25 cellular contexts compared by ENCODE assay signal in the genomic region with DNA sequence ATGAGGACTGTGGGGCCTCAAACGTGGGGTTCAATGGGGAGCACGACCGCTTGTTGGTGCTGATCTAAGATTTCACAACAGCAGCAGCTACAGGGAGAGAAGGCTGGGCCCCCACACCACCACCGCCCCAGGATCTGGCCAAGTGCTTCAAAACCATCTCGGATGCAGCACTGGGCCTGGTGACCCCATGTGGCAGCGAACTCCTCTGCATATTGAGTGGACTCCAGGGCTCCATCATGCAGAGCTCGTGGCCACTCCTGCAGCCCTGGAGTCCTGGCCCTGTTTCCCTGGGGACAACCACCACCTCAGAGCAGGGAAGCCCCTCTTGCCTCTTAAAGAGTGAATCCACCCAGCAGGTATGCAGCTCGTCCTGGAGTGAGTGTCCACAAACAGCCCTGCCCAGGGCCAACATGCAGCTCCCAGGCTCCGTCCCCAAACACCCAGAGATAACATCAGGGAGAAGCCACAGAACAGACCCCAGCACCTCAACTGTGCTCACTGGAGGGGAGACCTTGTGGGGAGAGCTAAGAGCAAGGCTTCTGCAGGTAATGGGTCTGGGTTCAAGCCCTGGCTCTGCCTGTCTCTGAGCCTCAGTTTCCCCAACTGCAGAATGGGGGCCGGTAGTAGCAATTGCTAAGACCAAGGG.
"Had no signal": no experiment of that assay in that cellular context is flagged by ENCODE, and none has a peak within 500 bp of the region (broad histone marks: within the 10 kb centered on the region; RNA-seq: fewer than 3 reads in every experiment).

No MANE protein-coding gene starts in this region.

- DNase-seq: activated CD4-positive, alpha-beta memory T cell treated with anti-CD3 and anti-CD28 coated beads for 36 hours; activated CD4-positive, alpha-beta T cell treated with anti-CD3 and anti-CD28 coated beads for 4 hours; activated CD4-positive, CD25-positive, alpha-beta regulatory T cell; activated effector memory CD4-positive, alpha-beta T cell treated with Interleukin-2 at 50 U/mL for 16 hours; activated naive CD4-positive, alpha-beta T cell treated with anti-CD3 and anti-CD28 coated beads for 36 hours; activated naive CD8-positive, alpha-beta T cell treated with anti-CD3 and anti-CD28 coated beads, Interleukin-2, amount 50 U/mL, for 24 hours; activated T-cell treated with anti-CD3 and anti-CD28 coated beads, Interleukin-2, amount 50 U/mL, for 72 hours; dermis blood vessel endothelial cell; effector CD8-positive, alpha-beta T cell; foreskin melanocyte; midbrain; spleen; stimulated activated CD4-positive, alpha-beta T cell treated with anti-CD3 and anti-CD28 coated beads, Interleukin-4, amount 100 ng/mL, for 24 hours; substantia nigra; T-helper 1 cell had no signal

- H3K27ac Mint-ChIP-seq: activated CD4-positive, alpha-beta memory T cell treated with anti-CD3 and anti-CD28 coated beads for 36 hours; activated naive CD4-positive, alpha-beta T cell treated with anti-CD3 and anti-CD28 coated beads for 36 hours; activated naive CD8-positive, alpha-beta T cell treated with anti-CD3 and anti-CD28 coated beads, Interleukin-2, amount 50 U/mL, for 24 hours; activated T-cell treated with anti-CD3 and anti-CD28 coated beads, Interleukin-2, amount 50 U/mL, for 72 hours; stimulated activated naive CD8-positive, alpha-beta T cell treated with anti-CD3 and anti-CD28 coated beads, Interleukin-15, Interleukin-2, amounts not matched to agents 100 ng/mL and 50 ng/mL, for 24 hours had no signal

- H3K4me1 ChIP-seq: pancreas had no signal

- H3K9me3 Mint-ChIP-seq: activated CD4-positive, alpha-beta memory T cell treated with anti-CD3 and anti-CD28 coated beads for 36 hours; activated naive CD4-positive, alpha-beta T cell treated with anti-CD3 and anti-CD28 coated beads for 36 hours; activated naive CD8-positive, alpha-beta T cell treated with anti-CD3 and anti-CD28 coated beads, Interleukin-2, amount 50 U/mL, for 24 hours; activated T-cell treated with anti-CD3 and anti-CD28 coated beads, Interleukin-2, amount 50 U/mL, for 72 hours; nephron; stimulated activated naive CD8-positive, alpha-beta T cell treated with anti-CD3 and anti-CD28 coated beads, Interleukin-15, Interleukin-2, amounts not matched to agents 100 ng/mL and 50 ng/mL, for 24 hours had no signal

- H3K9me3 ChIP-seq: pancreas, psoas muscle, right atrium auricular region, spleen, thyroid gland had no signal

- H3K27me3 Mint-ChIP-seq: activated naive CD8-positive, alpha-beta T cell treated with anti-CD3 and anti-CD28 coated beads, Interleukin-2, amount 50 U/mL, for 24 hours; stimulated activated naive CD8-positive, alpha-beta T cell treated with anti-CD3 and anti-CD28 coated beads, Interleukin-15, Interleukin-2, amounts not matched to agents 100 ng/mL and 50 ng/mL, for 24 hours had no signal

- H3K36me3 ChIP-seq: cardiac muscle cell, pancreas, right atrium auricular region, spleen, thyroid gland had no signal

- H3K27me3 ChIP-seq: cardiac muscle cell, hepatocyte, pancreas, right atrium auricular region, thyroid gland had no signal

- H3K4me3 Mint-ChIP-seq: activated CD4-positive, alpha-beta memory T cell treated with anti-CD3 and anti-CD28 coated beads for 36 hours; activated naive CD4-positive, alpha-beta T cell treated with anti-CD3 and anti-CD28 coated beads for 36 hours; activated naive CD8-positive, alpha-beta T cell treated with anti-CD3 and anti-CD28 coated beads, Interleukin-2, amount 50 U/mL, for 24 hours; activated T-cell treated with anti-CD3 and anti-CD28 coated beads, Interleukin-2, amount 50 U/mL, for 72 hours; nephron; stimulated activated naive CD8-positive, alpha-beta T cell treated with anti-CD3 and anti-CD28 coated beads, Interleukin-15, Interleukin-2, amounts not matched to agents 100 ng/mL and 50 ng/mL, for 24 hours had no signal

- ATAC-seq: activated T-cell treated with anti-CD3 and anti-CD28 coated beads, Interleukin-2, amount 50 U/mL, for 72 hours; esophagus mucosa; left ventricle myocardium superior had no signal

- H3K36me3 Mint-ChIP-seq: activated CD4-positive, alpha-beta memory T cell treated with anti-CD3 and anti-CD28 coated beads for 36 hours had no signal

- H3K4me3 ChIP-seq: cardiac muscle cell, hepatocyte, pancreas, psoas muscle, right atrium auricular region, spleen, thyroid gland had no signal

- H3K27ac ChIP-seq: cardiac muscle cell, pancreas, psoas muscle, right atrium auricular region, thyroid gland had no signal
